8 cellular contexts compared by ENCODE assay signal in genomic region chrX:18985186-18985435, GRCh38. TPM values are rescaled to one million over a fixed set of nuclear protein-coding genes. Genes with fewer than 3 reads are reported as not detected.
DNase-seq lines count a peak whose midpoint lies in the region; ATAC-seq and TF ChIP-seq lines count a peak whose summit lies in the region.

No MANE protein-coding gene starts in this region.

- H3K4me1 Mint-ChIP-seq in activated CD8-positive, alpha-beta memory T cell treated with anti-CD3 and anti-CD28 coated beads, Interleukin-2, amount 10 ng/mL, durations not matched to agents 7 days and 5 days, result peaks cover 20% of the 10 kb centered on the region

- TF ChIP-seq CTCF in WI38 (IDR thresholded peaks at IDR 0.05; ENCODE audit: low read depth, low read length) (no peak), thoracic aorta (IDR thresholded peaks at IDR 0.05) (no peak)

- DNase-seq in activated CD8-positive, alpha-beta memory T cell treated with anti-CD3 and anti-CD28 coated beads, Interleukin-2, amount 10 ng/mL, durations not matched to agents 7 days and 5 days, result no peak
- no peak for DNase-seq in activated CD8-positive, alpha-beta memory T cell treated with anti-CD3 and anti-CD28 coated beads, Interleukin-2, amount 50 U/mL, for 48 hours
- DNase-seq in thoracic aorta (ENCODE audit: low spot score), result no peak
- no peak for DNase-seq in NCI-H2081 treated with DMSO at 0.1 percent for 48 hours (lab: John Stamatoyannopoulos, UW)

- H3K27ac ChIP-seq in iPS-18a (ENCODE audit: low read length) (no peak overlapping the region), thoracic aorta (peak overlapping the region; percentile 79 to 90)

- no peaks in the 10 kb centered on the region for H3K27me3 Mint-ChIP-seq in activated CD8-positive, alpha-beta memory T cell treated with anti-CD3 and anti-CD28 coated beads, Interleukin-2, amount 10 ng/mL, durations not matched to agents 7 days and 5 days

- ATAC-seq in activated CD8-positive, alpha-beta memory T cell treated with anti-CD3 and anti-CD28 coated beads, Interleukin-2, amount 10 ng/mL, durations not matched to agents 7 days and 5 days, result no peak
- ATAC-seq in thoracic aorta (ENCODE audit: insufficient number of reproducible peaks, low FRiP score, low read depth), result no peak
- ATAC-seq in HG03460 (IDR thresholded peaks at IDR 0.05; ENCODE audit: unreplicated experiment), result no peak
- no peak for ATAC-seq in GM18873 (IDR thresholded peaks at IDR 0.05; ENCODE audit: low FRiP score, unreplicated experiment)

- H3K36me3 ChIP-seq in iPS-18a (ENCODE audit: control insufficient read depth, low read depth, low read length) (no peaks in the 10 kb centered on the region), thoracic aorta (peaks cover 5% of the 10 kb centered on the region)

- no peaks in the 10 kb centered on the region for H3K27me3 ChIP-seq in iPS-18a (ENCODE audit: control insufficient read depth, insufficient read depth, low read length)
- H3K27me3 ChIP-seq in thoracic aorta (replicated peaks; ENCODE audit: insufficient read depth), result no peaks in the 10 kb centered on the region

- peak overlapping the region; percentile 29 for H3K9ac ChIP-seq in iPS-18a (ENCODE audit: low read length)

- H3K27ac Mint-ChIP-seq in activated CD8-positive, alpha-beta memory T cell treated with anti-CD3 and anti-CD28 coated beads, Interleukin-2, amount 10 ng/mL, durations not matched to agents 7 days and 5 days, result peak overlapping the region; percentile 80

- H3K4me3 Mint-ChIP-seq in activated CD8-positive, alpha-beta memory T cell treated with anti-CD3 and anti-CD28 coated beads, Interleukin-2, amount 10 ng/mL, durations not matched to agents 7 days and 5 days, result peak overlapping the region; percentile 77

- no peaks in the 10 kb centered on the region for H3K9me3 Mint-ChIP-seq in activated CD8-positive, alpha-beta memory T cell treated with anti-CD3 and anti-CD28 coated beads, Interleukin-2, amount 10 ng/mL, durations not matched to agents 7 days and 5 days (ENCODE audit: low read depth)

- peaks cover 1% of the 10 kb centered on the region for H3K36me3 Mint-ChIP-seq in activated CD8-positive, alpha-beta memory T cell treated with anti-CD3 and anti-CD28 coated beads, Interleukin-2, amount 10 ng/mL, durations not matched to agents 7 days and 5 days

- H3K4me1 ChIP-seq in iPS-18a (ENCODE audit: control insufficient read depth, low read depth, low read length) (no peaks in the 10 kb centered on the region), thoracic aorta (ENCODE audit: control insufficient read depth in 1 of 2, low read depth in 2 of 2) (peaks cover 4 to 5% of the 10 kb centered on the region in 2 donors)

- H3K9me3 ChIP-seq in iPS-18a (ENCODE audit: control insufficient read depth, low read depth, low read length) (peaks cover 15% of the 10 kb centered on the region), thoracic aorta (no peaks in the 10 kb centered on the region)

- CTCF ChIA-PET in activated CD8-positive, alpha-beta memory T cell treated with anti-CD3 and anti-CD28 coated beads, Interleukin-2, amount 10 ng/mL, durations not matched to agents 7 days and 5 days (lab: Charles Lee), result no interaction called here

- H3K4me3 ChIP-seq in WI38 (ENCODE audit: low read depth, low read length) (peak overlapping the region; percentile 60), iPS-18a (ENCODE audit: low read length) (peak overlapping the region; percentile 64), thoracic aorta (peak overlapping the region; percentile 82)

RNA-seq across cellular contexts. Expression of gene PHKA2, which starts 1.2 kb away (rescaled TPM):
- 10 to 100 TPM; 17.5 to 26.1 TPM for total RNA-seq in activated CD8-positive, alpha-beta memory T cell treated with anti-CD3 and anti-CD28 coated beads, Interleukin-2, amount 10 ng/mL, durations not matched to agents 7 days and 5 days
- 10 to 100 TPM; 26.5 to 28.3 TPM for total RNA-seq in thoracic aorta
